Comparison of ENCODE assay signal across 8 cellular contexts in genomic region chr6:110180228-110181008, GRCh38. TPM values are rescaled to one million over a fixed set of nuclear protein-coding genes. Genes with fewer than 3 reads are reported as not detected.
DNase-seq lines count a peak whose midpoint lies in the region; ATAC-seq and TF ChIP-seq lines count a peak whose summit lies in the region.

TSS of gene CDC40 (plus strand) at chr6:110180427. CDS start at chr6:110180445, 18 bp downstream.

- intact Hi-C loops in Right ventricle myocardium inferior (cut with DNase I) = loop anchor here (1.0 to 10.0 kb wide), 2 partner anchors 213 to 476 kb away; no protein-coding TSS in a partner anchor
- intact Hi-C loops in prostate gland (cut with DNase I) = loop anchor here (5.0 kb wide), 1 partner anchor 162 kb away; no protein-coding TSS in a partner anchor
- intact Hi-C loops in aorta (cut with DNase I) = loop anchor here in 1 of 2 donors (10.0 kb wide), 1 partner anchor 486 kb away; the partner anchor contains the start of genes AK9 and FIG4

- H3K27me3 ChIP-seq in Peyer's patch = no peaks in the 10 kb centered on the region
- H3K27me3 ChIP-seq in prostate gland (replicated peaks; ENCODE audit: insufficient read depth) = no peaks in the 10 kb centered on the region
- H3K27me3 ChIP-seq in aorta (ENCODE audit: control insufficient read depth in 1 of 2, insufficient read depth in 2 of 2, low read length in 1 of 2) = no peaks in the 10 kb centered on the region

- TF ChIP-seq POLR2A in Peyer's patch (IDR thresholded peaks at IDR 0.05) (peak; percentile 32 to 33), prostate gland (IDR thresholded peaks at IDR 0.05) (no peak)

- TF ChIP-seq CTCF in AG09309 (IDR thresholded peaks at IDR 0.05; ENCODE audit: control insufficient read depth, insufficient read depth, low read depth, low read length, missing control alignments) = no peak
- TF ChIP-seq CTCF in Peyer's patch (IDR thresholded peaks at IDR 0.05) = no peak
- TF ChIP-seq CTCF in prostate gland (IDR thresholded peaks at IDR 0.05) = no peak

- ATAC-seq in GM18909 (IDR thresholded peaks at IDR 0.05; ENCODE audit: poor library complexity, unreplicated experiment) (peak; percentile 56), HG03139 (IDR thresholded peaks at IDR 0.05; ENCODE audit: unreplicated experiment) (peak; percentile 48), Right ventricle myocardium inferior (peak; percentile 61), aorta (ENCODE audit: low FRiP score) (peak; percentile 74)

- H3K36me3 ChIP-seq in Peyer's patch (no peaks in the 10 kb centered on the region), prostate gland (no peaks in the 10 kb centered on the region), aorta (ENCODE audit: control insufficient read depth in 1 of 2, insufficient read depth in 2 of 2, low read length in 1 of 2) (no peaks in the 10 kb centered on the region)

- H3K4me1 ChIP-seq in Peyer's patch (peaks cover 0 to 35% (median 4%) of the 10 kb centered on the region in 4 donors), prostate gland (replicated peaks) (peaks cover 6% of the 10 kb centered on the region), aorta (ENCODE audit: control insufficient read depth in 1 of 2, insufficient read depth in 2 of 2, low read length in 2 of 2) (peaks cover 1 to 2% of the 10 kb centered on the region in 2 donors)

- WGBS in prostate gland = under 1% methylated on average over 28 of the region's 28 CpGs
- WGBS in aorta, 2 donors = 0% methylated on average over 28 of the region's 28 CpGs

- H3K27ac ChIP-seq in Peyer's patch = peak within 1 kb of the TSS; percentile 73 to 88 (median 78)
- H3K27ac ChIP-seq in prostate gland = peak within 1 kb of the TSS; percentile 72 to 77
- peak within 1 kb of the TSS in 1 of 2 donors; percentile 79 for H3K27ac ChIP-seq in aorta (ENCODE audit: low read depth in 1 of 2, low read length in 2 of 2)

- H3K9me3 ChIP-seq in Peyer's patch = no peaks in the 10 kb centered on the region
- H3K9me3 ChIP-seq in prostate gland = no peaks in the 10 kb centered on the region
- no peaks in the 10 kb centered on the region for H3K9me3 ChIP-seq in aorta (ENCODE audit: control insufficient read depth, low read length)

- DNase-seq in AG09309 (ENCODE audit: low read depth) (no peak), Peyer's patch (peak; percentile 71 to 78 (median 75)), Right ventricle myocardium inferior (ENCODE audit: missing footprints) (peak; percentile 85), prostate gland (ENCODE audit: low spot score) (peak; percentile 56), aorta (peak; percentile 71 to 86)
- peak; percentile 86 for DNase-seq in activated effector memory CD4-positive, alpha-beta T cell treated with anti-CD3 and anti-CD28 coated beads, Interleukin-2, amount 50 U/mL, for 16 hours

- H3K4me3 ChIP-seq in AG09309 (ENCODE audit: control insufficient read depth, low read depth, low read length) = peak within 1 kb of the TSS; percentile 88
- H3K4me3 ChIP-seq in Peyer's patch = peak within 1 kb of the TSS; percentile 61 to 87 (median 71)
- peak within 1 kb of the TSS; percentile 58 to 63 for H3K4me3 ChIP-seq in prostate gland
- peak within 1 kb of the TSS; percentile 87 to 98 for H3K4me3 ChIP-seq in aorta (ENCODE audit: low read length in 2 of 2)

RNA-seq across cellular contexts. Expression of gene CDC40, which starts in this region (rescaled TPM):
- total RNA-seq in Peyer's patch (10 to 100 TPM; 12.7 to 29.7 (median 20.5) TPM), Right ventricle myocardium inferior (15.7 TPM), prostate gland (10 to 100 TPM; 15.8 to 20.4 TPM), aorta (10 to 100 TPM; 16.1 to 20.0 TPM)
- polyA plus RNA-seq in aorta = 1 to 10 TPM; 8.9 to 9.7 TPM
